8 cellular contexts compared by ENCODE assay signal in the genomic region with DNA sequence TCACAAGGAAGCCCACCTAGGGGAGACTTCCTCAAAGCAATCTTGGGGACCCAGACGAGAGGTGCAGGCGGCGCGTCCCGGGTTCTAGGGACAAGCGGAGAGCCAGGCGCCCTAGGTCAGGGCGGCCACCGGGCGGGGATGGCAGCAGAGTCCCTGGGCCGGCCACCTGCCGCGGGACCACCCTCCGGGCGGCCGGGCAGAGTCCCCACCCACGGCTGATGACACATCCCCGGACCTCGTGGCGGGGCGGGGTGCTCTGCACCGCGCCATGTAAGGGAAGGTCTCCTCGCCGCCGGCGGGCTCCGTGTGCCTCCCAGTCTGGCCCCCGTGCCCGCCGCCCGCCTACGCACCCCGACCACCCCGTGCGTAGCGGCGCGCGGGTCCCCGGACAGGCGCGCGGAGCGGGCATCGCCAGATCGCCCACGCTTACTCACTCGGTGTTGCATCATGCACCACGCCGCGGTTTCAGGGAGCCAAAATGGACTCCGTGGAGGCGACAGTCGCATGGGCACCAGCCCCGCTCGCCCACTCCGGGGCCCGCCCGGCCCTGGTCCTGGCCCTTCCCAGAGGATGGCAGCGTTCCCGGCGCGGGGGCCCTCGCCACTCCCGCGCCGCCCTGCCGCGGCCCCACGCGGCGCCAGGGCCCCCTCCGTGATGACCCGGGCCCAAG. TPM values are rescaled to one million over a fixed set of nuclear protein-coding genes. Genes with fewer than 3 reads are reported as not detected.
DNase-seq lines count a peak whose midpoint lies in the region; ATAC-seq lines count a peak whose summit lies in the region.

No MANE protein-coding gene starts in this region.

- DNase-seq in SKM-1 treated with dmso at 0.1 percent for 144 hours (lab: John Stamatoyannopoulos, UW; ENCODE audit: unreplicated experiment) (peak; percentile 3), SKM-1 (lab: John Stamatoyannopoulos, UW; ENCODE audit: unreplicated experiment) (no peak), NOMO-1 treated with DMSO at 0.1 percent for 48 hours (lab: John Stamatoyannopoulos, UW; ENCODE audit: unreplicated experiment) (peak; percentile 54)
- DNase-seq in activated T-cell treated with anti-CD3 and anti-CD28 coated beads, Interleukin-2, amount 50 U/mL, for 1 hour, result peak; percentile 72
- DNase-seq in naive thymus-derived CD8-positive, alpha-beta T cell, result peak; percentile 26 to 78 (median 49)
- peak; percentile 79 for DNase-seq in stimulated activated naive CD4-positive, alpha-beta T cell treated with Interleukin-2 at 50 U/mL for 16 hours (lab: John Stamatoyannopoulos, UW)

- POLR2A ChIA-PET in naive thymus-derived CD8-positive, alpha-beta T cell (lab: Charles Lee), result interaction anchor here (1.3 to 1.5 kb wide), 3 partner anchors 8 to 1023 kb away, joined by 4 to 10 read pairs (median 4); a partner anchor contains a TSS

- H3K27ac ChIP-seq in esophagus (ENCODE audit: low read depth in 2 of 2, low read length in 1 of 2), result peak overlapping the region; percentile 95 to 96

- H3K4me1 Mint-ChIP-seq in naive thymus-derived CD8-positive, alpha-beta T cell, result peaks cover 25 to 54% (median 43%) of the 10 kb centered on the region in 4 donors

- H3K4me3 ChIP-seq in esophagus (ENCODE audit: low read depth in 1 of 2, low read length in 2 of 2), result peak overlapping the region; percentile 84 to 92

- no peaks in the 10 kb centered on the region for H3K36me3 Mint-ChIP-seq in naive thymus-derived CD8-positive, alpha-beta T cell

- H3K27me3 Mint-ChIP-seq in naive thymus-derived CD8-positive, alpha-beta T cell, result peaks cover 0 to 2% (median 0%) of the 10 kb centered on the region in 5 donors

- H3K27ac Mint-ChIP-seq in naive thymus-derived CD8-positive, alpha-beta T cell, result peak overlapping the region; percentile 3 to 96 (median 91)

- no peaks in the 10 kb centered on the region for H3K4me1 ChIP-seq in esophagus (ENCODE audit: control insufficient read depth in 2 of 2, insufficient read depth in 2 of 2, low read length in 1 of 2)

- H3K4me3 Mint-ChIP-seq in naive thymus-derived CD8-positive, alpha-beta T cell, result peak overlapping the region; percentile 81 to 93 (median 88)

- H3K27me3 ChIP-seq in esophagus (ENCODE audit: control insufficient read depth in 1 of 2, insufficient read depth in 2 of 2, low read length in 2 of 2), result no peaks in the 10 kb centered on the region

- H3K36me3 ChIP-seq in esophagus (ENCODE audit: control insufficient read depth in 2 of 2, insufficient read depth in 2 of 2, low read length in 1 of 2), result peaks cover 0 to 2% of the 10 kb centered on the region in 2 donors

- 1% methylated on average over 71 to 75 of the region's 75 CpGs for WGBS in esophagus, 2 donors

- H3K9me3 Mint-ChIP-seq in naive thymus-derived CD8-positive, alpha-beta T cell, result no peaks in the 10 kb centered on the region

- peak; percentile 43 for ATAC-seq in HG02884 (IDR thresholded peaks at IDR 0.05; ENCODE audit: unreplicated experiment)
- peak; percentile 41 to 46 for ATAC-seq in naive thymus-derived CD8-positive, alpha-beta T cell

- H3K9me3 ChIP-seq in esophagus (ENCODE audit: control insufficient read depth in 2 of 2, insufficient read depth in 1 of 2, low read depth in 1 of 2, low read length in 1 of 2), result no peaks in the 10 kb centered on the region

RNA-seq across cellular contexts. Expression of a gene that starts 0.6 kb away (rescaled TPM):
- polyA plus RNA-seq in esophagus, result 10 to 100 TPM; 34.9 to 51.2 TPM
- total RNA-seq in naive thymus-derived CD8-positive, alpha-beta T cell, result 10 to 100 TPM; 41.6 to 51.1 TPM
- 1 to 10 TPM; 2.0 to 5.3 (median 2.9) TPM for polyA plus RNA-seq in naive thymus-derived CD8-positive, alpha-beta T cell

Comparison
In these comparisons a context has a peak if more than half of its experiments do, and no peak if none do; other contexts are left out.
1. RNA of a gene that starts 0.6 kb away (polyA plus RNA-seq): 34.9 to 51.2 TPM in esophagus; 2.0 to 5.3 TPM in naive thymus-derived CD8-positive, alpha-beta T cell; every median in the first group is over 4 times any median in the second.